Comparison of ENCODE assay signal across 1 cellular context in genomic region chr6:137810554-137811120, GRCh38.
TF ChIP-seq lines count a peak whose summit lies in the region.

No MANE protein-coding gene starts in this region.

TF ChIP-seq in HepG2, 621 proteins besides CTCF, POLR2A, EP300 and RAD21 (continued from another document and continues in another):
- TF ChIP-seq ZNF280D (CRISPR knock-in tag; IDR thresholded peaks at IDR 0.05) (peak; percentile 100), ZNF672 (CRISPR knock-in tag; IDR thresholded peaks at IDR 0.05) (no peak), ZNF556 (CRISPR knock-in tag; IDR thresholded peaks at IDR 0.05; ENCODE audit: borderline replicate concordance) (no peak), HDAC1 (CRISPR knock-in tag; IDR thresholded peaks at IDR 0.05) (peak; percentile 95), ZNF562 (CRISPR knock-in tag; IDR thresholded peaks at IDR 0.05; ENCODE audit: borderline replicate concordance) (no peak), ZNF597 (CRISPR knock-in tag; IDR thresholded peaks at IDR 0.05) (no peak), TBX2 (CRISPR knock-in tag; IDR thresholded peaks at IDR 0.05; ENCODE audit: borderline replicate concordance) (no peak; the same call in 1 of the 2 replicates), KDM1A (CRISPR knock-in tag; IDR thresholded peaks at IDR 0.05) (peak; percentile 100), HOXA9 (CRISPR knock-in tag; IDR thresholded peaks at IDR 0.05; ENCODE audit: borderline replicate concordance) (no peak), ZNF780A (CRISPR knock-in tag; IDR thresholded peaks at IDR 0.05) (no peak), SAP130 (CRISPR knock-in tag; IDR thresholded peaks at IDR 0.05; ENCODE audit: low read depth) (no peak; the same call in 1 of the 2 replicates), ZNF580 (CRISPR knock-in tag; IDR thresholded peaks at IDR 0.05; ENCODE audit: borderline replicate concordance, low read depth) (peak; percentile 61; the same call in 1 of the 2 replicates), NR1H2 (CRISPR knock-in tag; IDR thresholded peaks at IDR 0.05; ENCODE audit: borderline replicate concordance, low read depth) (no peak), ZBTB37 (CRISPR knock-in tag; IDR thresholded peaks at IDR 0.05) (peak; percentile 44; the same call in 1 of the 2 replicates), YY1 (IDR thresholded peaks at IDR 0.05; ENCODE audit: insufficient read depth, insufficient replicate concordance, low read depth, low read length) (no peak), MAX (IDR thresholded peaks at IDR 0.05) (peak; percentile 85), ZFP36L2 (CRISPR knock-in tag; IDR thresholded peaks at IDR 0.05) (no peak), ZNF776 (CRISPR knock-in tag; IDR thresholded peaks at IDR 0.05) (no peak), GABPB1 (CRISPR knock-in tag; IDR thresholded peaks at IDR 0.05) (no peak), ZNF674 (CRISPR knock-in tag; IDR thresholded peaks at IDR 0.05; ENCODE audit: low read depth) (no peak), ZNF263 (CRISPR knock-in tag; IDR thresholded peaks at IDR 0.05) (no peak), FOXP4 (CRISPR knock-in tag; IDR thresholded peaks at IDR 0.05) (peak; percentile 32), SNAPC4 (CRISPR knock-in tag; IDR thresholded peaks at IDR 0.05) (0 out of 2 replicates have a peak, but pooled peaks have one; percentile 38), ZNF350 (CRISPR knock-in tag; IDR thresholded peaks at IDR 0.05; ENCODE audit: borderline replicate concordance, low read depth) (no peak), ZNF264 (CRISPR knock-in tag; IDR thresholded peaks at IDR 0.05) (no peak), FOSL2 (CRISPR knock-in tag; IDR thresholded peaks at IDR 0.05) (no peak), ZNF251 (CRISPR knock-in tag; IDR thresholded peaks at IDR 0.05) (no peak), USF2 (IDR thresholded peaks at IDR 0.05; ENCODE audit: low read depth, low read length) (no peak), USF2 (CRISPR knock-in tag; IDR thresholded peaks at IDR 0.05; ENCODE audit: borderline replicate concordance) (no peak), TFAP4 (IDR thresholded peaks at IDR 0.05; ENCODE audit: borderline replicate concordance, low read depth) (no peak), TFE3 (CRISPR knock-in tag; IDR thresholded peaks at IDR 0.05) (no peak; the same call in 1 of the 2 replicates), CREB1 (IDR thresholded peaks at IDR 0.05) (no peak), CREB1 (CRISPR knock-in tag; IDR thresholded peaks at IDR 0.05) (no peak), FOXK2 (IDR thresholded peaks at IDR 0.05) (no peak), FOXC1 (CRISPR knock-in tag; IDR thresholded peaks at IDR 0.05; ENCODE audit: borderline replicate concordance) (no peak), EZH2 (conservative IDR thresholded peaks at IDR 0.05; ENCODE audit: low read depth, low read length) (no peak), GPBP1L1 (CRISPR knock-in tag; IDR thresholded peaks at IDR 0.05) (no peak), HNF4G (IDR thresholded peaks at IDR 0.05; ENCODE audit: borderline replicate concordance, low read depth, low read length) (peak; percentile 96), HNF4G (CRISPR knock-in tag; IDR thresholded peaks at IDR 0.05; ENCODE audit: borderline replicate concordance, low read depth) (0 out of 2 replicates have a peak, but pooled peaks have one; percentile 33), MXI1 (IDR thresholded peaks at IDR 0.05; ENCODE audit: borderline replicate concordance, low read depth, low read length) (no peak), ZNF225 (CRISPR knock-in tag; IDR thresholded peaks at IDR 0.05) (no peak), ZBTB21 (CRISPR knock-in tag; IDR thresholded peaks at IDR 0.05) (no peak), ZMYM3 (CRISPR knock-in tag; IDR thresholded peaks at IDR 0.05) (peak; percentile 100), ZNF432 (CRISPR knock-in tag; IDR thresholded peaks at IDR 0.05; ENCODE audit: borderline replicate concordance) (no peak), ZNF282 (IDR thresholded peaks at IDR 0.05; ENCODE audit: partially characterized antibody) (no peak), ZNF253 (CRISPR knock-in tag; IDR thresholded peaks at IDR 0.05; ENCODE audit: borderline replicate concordance) (no peak)
